20 cellular contexts compared by ENCODE assay signal in genomic region chr13:26348966-26349365, GRCh38.
"Had no signal": no experiment of that assay in that cellular context is flagged by ENCODE, and none has a peak within 500 bp of the region (broad histone marks: within the 10 kb centered on the region; RNA-seq: fewer than 3 reads in every experiment).

No MANE protein-coding gene starts in this region.

- ATAC-seq: activated CD4-positive, CD25-positive, alpha-beta regulatory T cell treated with anti-CD3 and anti-CD28 coated beads, Interleukin-2, amount 50 U/mL, for 24 hours; activated T-cell treated with anti-CD3 and anti-CD28 coated beads, Interleukin-2, amount 50 U/mL, for 72 hours; heart left ventricle had no signal

- H3K4me1 ChIP-seq: ascending aorta, left ventricle myocardium inferior had no signal

- FAIRE-seq: frontal cortex, urothelium cell line had no signal

- DNase-seq: activated CD4-positive, alpha-beta T cell treated with anti-CD3 and anti-CD28 coated beads, Interleukin-2, amount 50 U/mL, for 1 hour; activated CD8-positive, alpha-beta memory T cell treated with anti-CD3 and anti-CD28 coated beads for 24 hours; activated CD8-positive, alpha-beta memory T cell treated with anti-CD3 and anti-CD28 coated beads, Interleukin-2, amount 50 U/mL, for 48 hours; activated effector memory CD4-positive, alpha-beta T cell treated with anti-CD3 and anti-CD28 coated beads, Interleukin-2, amount 50 U/mL, for 16 hours; activated naive CD4-positive, alpha-beta T cell treated with anti-CD3 and anti-CD28 coated beads, Interleukin-2, amount 50 U/mL, for 16 hours; activated T-cell treated with anti-CD3 and anti-CD28 coated beads, Interleukin-2, amount 50 U/mL, for 72 hours; heart left ventricle; islet precursor cell; left ventricle myocardium inferior; occipital lobe; posterior cingulate gyrus; stimulated activated CD8-positive, alpha-beta memory T cell treated with anti-CD3 and anti-CD28 coated beads, Interleukin-4, amount 100 ng/mL, for 48 hours; stimulated activated naive CD4-positive, alpha-beta T cell; T-helper 1 cell; T1000 had no signal

- H3K27me3 ChIP-seq: ascending aorta, heart left ventricle had no signal

- H3K9me3 ChIP-seq: ascending aorta, heart left ventricle, left ventricle myocardium inferior had no signal

- H3K27ac ChIP-seq: ascending aorta, coronary artery, heart left ventricle, left ventricle myocardium inferior had no signal

- H3K4me3 ChIP-seq: ascending aorta, coronary artery, heart left ventricle, left ventricle myocardium inferior had no signal
